ENCODE assay signal across 12 cellular contexts in the genomic region with DNA sequence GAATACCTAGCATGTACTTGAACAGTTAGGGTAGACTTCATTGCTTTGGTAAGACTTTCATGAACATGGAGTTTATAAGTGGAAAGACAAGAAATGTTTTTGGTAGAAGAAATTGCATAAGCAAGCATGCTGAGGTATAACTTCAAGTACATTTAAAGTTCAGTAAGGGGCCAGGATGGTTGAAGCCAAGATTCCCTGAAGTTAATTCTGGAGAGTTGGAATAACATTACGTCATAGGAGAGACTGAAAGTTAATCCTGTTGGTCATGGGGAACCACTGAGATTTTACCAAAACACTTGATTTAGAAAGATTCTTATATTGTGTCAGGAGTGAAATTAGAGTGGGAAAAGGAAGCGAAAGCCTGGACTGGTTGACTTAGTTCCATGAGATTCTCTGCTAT.
A peak's percentile ranks its signal among the peaks of the same experiment; 100 is the strongest.
DNase-seq lines count a peak whose midpoint lies in the region; ATAC-seq and TF ChIP-seq lines count a peak whose summit lies in the region.
"Had no signal": no experiment of that assay in that cellular context is flagged by ENCODE, and none has a peak within 500 bp of the region (broad histone marks: within the 10 kb centered on the region; RNA-seq: fewer than 3 reads in every experiment).

No MANE protein-coding gene starts in this region.

- H3K27me3 ChIP-seq in adipocyte (replicated peaks; ENCODE audit: control insufficient read depth, insufficient read depth, low read length) (no peaks in the 10 kb centered on the region), fibroblast of lung (ENCODE audit: control insufficient read depth, insufficient read depth, low read length) (no peaks in the 10 kb centered on the region)

- H3K9me3 ChIP-seq in HEK293 (ENCODE audit: control insufficient read depth, insufficient read depth, low read depth, low read length) (no peaks in the 10 kb centered on the region), adipocyte (ENCODE audit: control insufficient read depth, low read length) (no peaks in the 10 kb centered on the region), fibroblast of lung (ENCODE audit: control insufficient read depth, insufficient read depth, low read depth, low read length) (no peaks in the 10 kb centered on the region)
- H3K9me3 ChIP-seq: Caco-2, HAP-1 had no signal

- no peak overlapping the region for H3K27ac ChIP-seq in HEK293 (ENCODE audit: extremely low read depth, low read depth, low read length)
- no peak overlapping the region for H3K27ac ChIP-seq in fibroblast of lung (ENCODE audit: insufficient read depth, low read length)
- H3K27ac ChIP-seq: C4-2B had no signal

- H3K9ac ChIP-seq in adipocyte (ENCODE audit: low read length) (no peak overlapping the region), fibroblast of lung (ENCODE audit: insufficient read depth, low read length) (no peak overlapping the region)

- no peaks in the 10 kb centered on the region for H4K20me1 ChIP-seq in fibroblast of lung (ENCODE audit: control insufficient read depth, extremely low read depth, insufficient read depth, low read length)

- intact Hi-C loops in sciatic nerve (cut with DNase I): no loop called here

- no peaks in the 10 kb centered on the region for H3K36me3 ChIP-seq in HEK293 (ENCODE audit: control insufficient read depth in 2 of 2, insufficient read depth in 1 of 2, low read length in 2 of 2)
- H3K36me3 ChIP-seq in adipocyte (ENCODE audit: control insufficient read depth, insufficient read depth, low read length, severe bottlenecking): no peaks in the 10 kb centered on the region
- no peaks in the 10 kb centered on the region for H3K36me3 ChIP-seq in fibroblast of lung (ENCODE audit: control insufficient read depth, insufficient read depth, low read length)
- H3K36me3 ChIP-seq: HAP-1 had no signal

- no peaks in the 10 kb centered on the region for H3K79me2 ChIP-seq in fibroblast of lung (ENCODE audit: control insufficient read depth, insufficient read depth, low read length)

- peak; percentile 37 for DNase-seq in adipocyte (ENCODE audit: low read depth)
- peak; percentile 10 to 39 for DNase-seq in fibroblast of lung (ENCODE audit: low read depth in 2 of 2)
- peak; percentile 7 for DNase-seq in stromal cell of bone marrow (ENCODE audit: low read depth)
- DNase-seq in sciatic nerve (ENCODE audit: low spot score): no peak
- DNase-seq in dedifferentiated amniotic fluid mesenchymal stem cell (ENCODE audit: extremely low spot score): no peak
- DNase-seq: Caco-2; CD4-positive, alpha-beta T cell had no signal

- no peak overlapping the region for H2AFZ ChIP-seq in fibroblast of lung (ENCODE audit: low read length)

- CTCF ChIA-PET in HEK293 (lab: Yijun Ruan, JAX): no interaction called here

- ATAC-seq in GM19455 (IDR thresholded peaks at IDR 0.05; ENCODE audit: unreplicated experiment): no peak
- ATAC-seq in sciatic nerve: no peak
- ATAC-seq: K562 had no signal

- POLR2A ChIA-PET in HEK293 (lab: Yijun Ruan, JAX): no interaction called here

- no peak overlapping the region for H3K4me2 ChIP-seq in fibroblast of lung (ENCODE audit: extremely low read depth, insufficient read depth, low read length)

- H3K4me3 ChIP-seq in HEK293 (ENCODE audit: low read depth, low read length) (no peak overlapping the region), adipocyte (ENCODE audit: low read length) (no peak overlapping the region), fibroblast of lung (replicated peaks in 1 of 4; ENCODE audit: control extremely low read depth in 1 of 4, insufficient read depth in 1 of 4, low read depth in 3 of 4, low read length in 4 of 4) (no peak overlapping the region)
- H3K4me3 ChIP-seq: HAP-1, K562 had no signal

- TF ChIP-seq CTCF in HEK293 (tag by site-specific recombination; IDR thresholded peaks at IDR 0.05) (no peak), fibroblast of lung (conservative IDR thresholded peaks at IDR 0.05 in 1 of 2, IDR thresholded peaks at IDR 0.05 in 1 of 2; ENCODE audit: low read depth in 1 of 2, low read length in 2 of 2) (no peak)

- no peaks in the 10 kb centered on the region for H3K4me1 ChIP-seq in HEK293 (ENCODE audit: control insufficient read depth, insufficient read depth, low read length)
- H3K4me1 ChIP-seq in adipocyte (ENCODE audit: control insufficient read depth, insufficient read depth, low read length): no peaks in the 10 kb centered on the region
- H3K4me1 ChIP-seq in fibroblast of lung (ENCODE audit: control insufficient read depth, extremely low read depth, insufficient read depth, low read length): no peaks in the 10 kb centered on the region
- H3K4me1 ChIP-seq: Caco-2, HAP-1 had no signal

TF ChIP-seq in HEK293, 187 proteins besides CTCF, POLR2A, EP300 and RAD21:
- TF ChIP-seq, protein P1, sequence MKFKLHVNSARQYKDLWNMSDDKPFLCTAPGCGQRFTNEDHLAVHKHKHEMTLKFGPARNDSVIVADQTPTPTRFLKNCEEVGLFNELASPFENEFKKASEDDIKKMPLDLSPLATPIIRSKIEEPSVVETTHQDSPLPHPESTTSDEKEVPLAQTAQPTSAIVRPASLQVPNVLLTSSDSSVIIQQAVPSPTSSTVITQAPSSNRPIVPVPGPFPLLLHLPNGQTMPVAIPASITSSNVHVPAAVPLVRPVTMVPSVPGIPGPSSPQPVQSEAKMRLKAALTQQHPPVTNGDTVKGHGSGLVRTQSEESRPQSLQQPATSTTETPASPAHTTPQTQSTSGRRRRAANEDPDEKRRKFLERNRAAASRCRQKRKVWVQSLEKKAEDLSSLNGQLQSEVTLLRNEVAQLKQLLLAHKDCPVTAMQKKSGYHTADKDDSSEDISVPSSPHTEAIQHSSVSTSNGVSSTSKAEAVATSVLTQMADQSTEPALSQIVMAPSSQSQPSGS (tag by site-specific recombination; IDR thresholded peaks at IDR 0.05; ENCODE audit: low read depth): peak; percentile 53
- TF ChIP-seq, protein P2, sequence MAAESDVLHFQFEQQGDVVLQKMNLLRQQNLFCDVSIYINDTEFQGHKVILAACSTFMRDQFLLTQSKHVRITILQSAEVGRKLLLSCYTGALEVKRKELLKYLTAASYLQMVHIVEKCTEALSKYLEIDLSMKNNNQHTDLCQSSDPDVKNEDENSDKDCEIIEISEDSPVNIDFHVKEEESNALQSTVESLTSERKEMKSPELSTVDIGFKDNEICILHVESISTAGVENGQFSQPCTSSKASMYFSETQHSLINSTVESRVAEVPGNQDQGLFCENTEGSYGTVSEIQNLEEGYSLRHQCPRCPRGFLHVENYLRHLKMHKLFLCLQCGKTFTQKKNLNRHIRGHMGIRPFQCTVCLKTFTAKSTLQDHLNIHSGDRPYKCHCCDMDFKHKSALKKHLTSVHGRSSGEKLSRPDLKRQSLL (tag by site-specific recombination; IDR thresholded peaks at IDR 0.05): no peak

Comparison
In these comparisons a context has a peak if more than half of its experiments do, and no peak if none do; other contexts are left out.
1. DNase-seq: peak in adipocyte (single experiment), fibroblast of lung (2 of 2) and stromal cell of bone marrow (single experiment); none in sciatic nerve (single experiment) and dedifferentiated amniotic fluid mesenchymal stem cell (single experiment).